In genomic region chr20:6169251-6169650, GRCh38 we compare ENCODE assay signal across 11 cellular contexts. TPM values are rescaled to one million over a fixed set of nuclear protein-coding genes. Genes with fewer than 3 reads are reported as not detected.
DNase-seq lines count a peak whose midpoint lies in the region; ATAC-seq and TF ChIP-seq lines count a peak whose summit lies in the region.
"Had no signal": no experiment of that assay in that cellular context is flagged by ENCODE, and none has a peak within 500 bp of the region (broad histone marks: within the 10 kb centered on the region; RNA-seq: fewer than 3 reads in every experiment).

No MANE protein-coding gene starts in this region.

- TF ChIP-seq EP300 in Ishikawa (IDR thresholded peaks at IDR 0.05; ENCODE audit: borderline replicate concordance), result no peak

- ATAC-seq in right lobe of liver, result peak in 3 of 4 donors; percentile 42 to 73 (median 67)
- ATAC-seq in HG02973 (IDR thresholded peaks at IDR 0.05; ENCODE audit: unreplicated experiment), result no peak

- H3K9me3 ChIP-seq in right lobe of liver (no peaks in the 10 kb centered on the region), spleen (peaks cover 0 to 10% (median 2%) of the 10 kb centered on the region in 8 donors)
- H3K9me3 ChIP-seq: Peyer's patch had no signal

- H3K27ac ChIP-seq in right lobe of liver (no peak overlapping the region), spleen (no peak overlapping the region)
- H3K27ac ChIP-seq: Peyer's patch had no signal

- H3K27me3 ChIP-seq in right lobe of liver (no peaks in the 10 kb centered on the region), spleen (replicated peaks in 1 of 7) (peaks cover 0 to 7% (median 0%) of the 10 kb centered on the region in 7 donors)
- H3K27me3 ChIP-seq: Peyer's patch had no signal

- intact Hi-C loops in right lobe of liver (cut with DNase I) (no loop called here), spleen (cut with DNase I; ENCODE audit: low total_unique reads) (no loop called here)

- H3K36me3 ChIP-seq in right lobe of liver (no peaks in the 10 kb centered on the region), spleen (no peaks in the 10 kb centered on the region)
- H3K36me3 ChIP-seq: Peyer's patch had no signal

- TF ChIP-seq POLR2A in right lobe of liver (IDR thresholded peaks at IDR 0.05), result no peak
- TF ChIP-seq POLR2A in spleen (IDR thresholded peaks at IDR 0.05), result no peak

- peaks cover 0 to 14% (median 0%) of the 10 kb centered on the region in 4 donors for H3K4me1 ChIP-seq in right lobe of liver
- H3K4me1 ChIP-seq in spleen, result peaks cover 0 to 4% (median 0%) of the 10 kb centered on the region in 6 donors
- H3K4me1 ChIP-seq: Peyer's patch had no signal

- no peak for DNase-seq in GM10266 (ENCODE audit: extremely low spot score)
- DNase-seq in astrocyte of the cerebellum (ENCODE audit: low read depth), result no peak
- no peak for DNase-seq in right lobe of liver
- no peak for DNase-seq in globus pallidus (ENCODE audit: low spot score)
- DNase-seq in spleen, result no peak
- DNase-seq: activated CD4-positive, CD25-positive, alpha-beta regulatory T cell treated with anti-CD3 and anti-CD28 coated beads, Interleukin-2, amount 50 U/mL, for 72 hours; naive B cell; NCI-H1436 treated with DMSO at 0.1 percent for 48 hours; Peyer's patch had no signal

- TF ChIP-seq CTCF in GM10266 (IDR thresholded peaks at IDR 0.05; ENCODE audit: control insufficient read depth, insufficient read depth, low read depth, missing control alignments) (peak; percentile 20), astrocyte of the cerebellum (IDR thresholded peaks at IDR 0.05; ENCODE audit: low read depth, low read length, missing control alignments) (peak; percentile 16), right lobe of liver (IDR thresholded peaks at IDR 0.05) (peak in 2 of 4 donors; percentile 12 to 33), spleen (IDR thresholded peaks at IDR 0.05 in 8 of 11, conservative IDR thresholded peaks at IDR 0.05 in 3 of 11) (no peak)

- in situ Hi-C loops in astrocyte of the cerebellum (cut with HindIII; ENCODE audit: low sequenced_read_pairs), result no loop called here

- H3K4me3 ChIP-seq in astrocyte of the cerebellum (ENCODE audit: low read depth, low read length), result no peak overlapping the region
- H3K4me3 ChIP-seq in right lobe of liver, result no peak overlapping the region
- no peak overlapping the region for H3K4me3 ChIP-seq in spleen
- H3K4me3 ChIP-seq: Peyer's patch had no signal

- TF ChIP-seq RAD21 in Ishikawa (IDR thresholded peaks at IDR 0.05; ENCODE audit: low read depth), result peak; percentile 13; the same call in 1 of the 2 replicates

TF ChIP-seq in Ishikawa, 13 proteins besides CTCF, POLR2A, EP300 and RAD21:
- TF ChIP-seq TAF1 (IDR thresholded peaks at IDR 0.05; ENCODE audit: low read depth) (no peak), REST (IDR thresholded peaks at IDR 0.05; ENCODE audit: low read depth) (no peak), TEAD4 (IDR thresholded peaks at IDR 0.05) (no peak), NFIC (IDR thresholded peaks at IDR 0.05) (no peak), FOXM1 (IDR thresholded peaks at IDR 0.05; ENCODE audit: borderline replicate concordance, low read depth) (no peak), USF1 (IDR thresholded peaks at IDR 0.05) (no peak), MAX (IDR thresholded peaks at IDR 0.05) (no peak), ZBTB7A (IDR thresholded peaks at IDR 0.05; ENCODE audit: low read depth) (no peak), YY1 (IDR thresholded peaks at IDR 0.05; ENCODE audit: low read depth) (no peak), EGR1 (IDR thresholded peaks at IDR 0.05) (no peak), TCF12 (IDR thresholded peaks at IDR 0.05; ENCODE audit: low read depth) (no peak), CEBPB (IDR thresholded peaks at IDR 0.05) (no peak), CREB1 (IDR thresholded peaks at IDR 0.05; ENCODE audit: low read depth) (no peak)

RNA-seq across cellular contexts. Expression of gene FERMT1, which starts 46.4 kb away (rescaled TPM):
- 1 to 10 TPM in 2 of 6 experiments, under 1 TPM in 4; 0.15 to 2.0 (median 0.55) TPM for total RNA-seq in right lobe of liver
- total RNA-seq in spleen, result 1 to 10 TPM in 2 of 7 donors, under 1 TPM in 5; 0.26 to 1.3 (median 0.44) TPM
- under 1 TPM; 0.06 to 0.20 (median 0.08) TPM for polyA plus RNA-seq in spleen

Comparison
In these comparisons a context has a peak if more than half of its experiments do, and no peak if none do; other contexts are left out.
1. CTCF ChIP-seq: peak in GM10266 (single experiment) and astrocyte of the cerebellum (single experiment); none in spleen (0 of 11).